ENCODE assay signal across 8 cellular contexts in genomic region chr11:123707606-123708205, GRCh38. TPM values are rescaled to one million over a fixed set of nuclear protein-coding genes. Genes with fewer than 3 reads are reported as not detected.
A peak's percentile ranks its signal among the peaks of the same experiment; 100 is the strongest.
DNase-seq lines count a peak whose midpoint lies in the region; ATAC-seq, FAIRE-seq and TF ChIP-seq lines count a peak whose summit lies in the region.

No MANE protein-coding gene starts in this region.

- intact Hi-C loops in CD14-positive monocyte (cut with micrococcal nuclease) (no loop called here), kidney (cut with DNase I) (loop anchor here (5.0 to 10.0 kb wide), 3 partner anchors 65 to 193 kb away; no protein-coding TSS in a partner anchor)

- TF ChIP-seq CTCF in CD14-positive monocyte (IDR thresholded peaks at IDR 0.05) (peak; percentile 55), VCaP (conservative IDR thresholded peaks at IDR 0.05) (peak; percentile 94), kidney (IDR thresholded peaks at IDR 0.05; ENCODE audit: borderline replicate concordance, extremely low read depth, insufficient read depth) (peak; percentile 78)

- no peaks in the 10 kb centered on the region for H3K9me3 Mint-ChIP-seq in CD14-positive monocyte

- H3K27me3 Mint-ChIP-seq in CD14-positive monocyte (ENCODE audit: low read depth in 3 of 3) = peaks cover 0 to 9% (median 4%) of the 10 kb centered on the region in 3 donors

- no peaks in the 10 kb centered on the region for H3K36me3 Mint-ChIP-seq in CD14-positive monocyte

- peak; percentile 63 for ATAC-seq in GM19351 (IDR thresholded peaks at IDR 0.05; ENCODE audit: unreplicated experiment)
- no peak for ATAC-seq in HG03469 (IDR thresholded peaks at IDR 0.05; ENCODE audit: unreplicated experiment)

- in situ Hi-C loops in T47D (cut with HindIII; ENCODE audit: low pct_unique_long_range_greater_than_20kb, low sequenced_read_pairs) = no loop called here

- DNase-seq in CD14-positive monocyte (ENCODE audit: low spot score) (no peak), NCI-H1930 (lab: John Stamatoyannopoulos, UW) (peak; percentile 32 to 59), T47D (ENCODE audit: low read depth in 1 of 2, low spot score in 1 of 2) (peak; percentile 88 to 91), kidney (no peak)
- peak; percentile 36 to 42 for DNase-seq in stimulated activated CD4-positive, alpha-beta T cell treated with anti-CD3 and anti-CD28 coated beads, Interleukin-4, amount 100 ng/mL, for 48 hours (ENCODE audit: low read depth in 2 of 2)

- H3K4me1 Mint-ChIP-seq in CD14-positive monocyte = no peaks in the 10 kb centered on the region

- H3K4me3 ChIP-seq in kidney (ENCODE audit: low read length in 2 of 2) = no peak overlapping the region

- no peak overlapping the region for H3K27ac Mint-ChIP-seq in CD14-positive monocyte

- H3K4me1 ChIP-seq in kidney (ENCODE audit: control insufficient read depth in 1 of 2, insufficient read depth in 1 of 2, low read depth in 1 of 2, low read length in 2 of 2) = no peaks in the 10 kb centered on the region

- no peaks in the 10 kb centered on the region for H3K9me3 ChIP-seq in kidney (ENCODE audit: control insufficient read depth in 1 of 2, low read length in 2 of 2)

- H3K27ac ChIP-seq in VCaP (no peak overlapping the region), kidney (ENCODE audit: low read depth in 2 of 2, low read length in 2 of 2) (no peak overlapping the region)

- FAIRE-seq in kidney (lab: Jason Lieb, UNC) = peak; percentile 89

- H3K9ac ChIP-seq in kidney (ENCODE audit: low read length in 2 of 2) = no peak overlapping the region

- no peaks in the 10 kb centered on the region for H3K36me3 ChIP-seq in kidney (ENCODE audit: control insufficient read depth in 1 of 2, insufficient read depth in 2 of 2, low read length in 2 of 2)

- no peak overlapping the region for H3K4me3 Mint-ChIP-seq in CD14-positive monocyte

RNA-seq across cellular contexts. Expression of gene ZNF202, which starts 33.8 kb away (rescaled TPM):
- polyA plus RNA-seq in CD14-positive monocyte (1 to 10 TPM; 1.5 to 1.9 TPM), kidney (ENCODE audit: insufficient read depth, low read depth, low replicate concordance) (4.5 TPM)
- total RNA-seq in kidney = 9.8 TPM

RNA-seq across cellular contexts. Expression of gene OR6X1, which starts 46.6 kb away (rescaled TPM):
- polyA plus RNA-seq in CD14-positive monocyte (not detected), kidney (ENCODE audit: insufficient read depth, low read depth, low replicate concordance) (not detected)
- not detected for total RNA-seq in kidney

RNA-seq across cellular contexts. Expression of gene SCN3B, which starts 53.3 kb away (rescaled TPM):
- polyA plus RNA-seq in CD14-positive monocyte (not detected), kidney (ENCODE audit: insufficient read depth, low read depth, low replicate concordance) (0.43 TPM)
- total RNA-seq in kidney = 2.8 TPM

Comparison
In these comparisons a context has a peak if more than half of its experiments do, and no peak if none do; other contexts are left out.
1. DNase-seq: peak in NCI-H1930 (2 of 2), T47D (2 of 2) and stimulated activated CD4-positive, alpha-beta T cell treated with anti-CD3 and anti-CD28 coated beads, Interleukin-4, amount 100 ng/mL, for 48 hours (2 of 2); none in CD14-positive monocyte (single experiment) and kidney (single experiment).
2. Peak in every context shown above with its lines, with median percentiles within 50 percentile points of each other: CTCF ChIP-seq.